ENCODE assay signal across 8 cellular contexts in genomic region chr11:6319879-6320410, GRCh38. TPM values are rescaled to one million over a fixed set of nuclear protein-coding genes. Genes with fewer than 3 reads are reported as not detected.
DNase-seq lines count a peak whose midpoint lies in the region; ATAC-seq and TF ChIP-seq lines count a peak whose summit lies in the region.

No MANE protein-coding gene starts in this region.

- H3K27ac Mint-ChIP-seq in Calu3 (ENCODE audit: unreplicated experiment): peak overlapping the region; percentile 93

- CTCF ChIA-PET in Calu3 (lab: Charles Lee): interaction anchor here (0.9 to 1.5 kb wide), 4 partner anchors 21 to 69 kb away, joined by 3 to 6 read pairs (median 4); no protein-coding TSS in a partner anchor

- intact Hi-C loops in Calu3 (cut with micrococcal nuclease; ENCODE audit: unreplicated experiment): loop anchor here (2.0 to 5.0 kb wide), 2 partner anchors 32 to 85 kb away; partner anchors contain the start of gene FHIP1B

- H3K9me3 Mint-ChIP-seq in Calu3 (ENCODE audit: low read depth, unreplicated experiment): no peaks in the 10 kb centered on the region

- no peaks in the 10 kb centered on the region for H3K27me3 Mint-ChIP-seq in Calu3 (ENCODE audit: unreplicated experiment)

- ATAC-seq in GM21447 (IDR thresholded peaks at IDR 0.05; ENCODE audit: unreplicated experiment): peak; percentile 45

- no TSS peak for BruUV-seq in Calu3 (replicated peaks; lab: Mats Ljungman, UMichigan)

- peak overlapping the region; percentile 82 for H3K27ac ChIP-seq in caudate nucleus (ENCODE audit: low read depth, low read length)

- H3K36me3 Mint-ChIP-seq in Calu3 (ENCODE audit: insufficient read depth, unreplicated experiment): peaks cover 37% of the 10 kb centered on the region

- DNase-seq in Calu3: peak; percentile 83
- peak; percentile 55 for DNase-seq in NCI-H460 (ENCODE audit: extremely low read depth, low read depth)
- DNase-seq in caudate nucleus (lab: John Stamatoyannopoulos, UW): peak in 6 of 61 donors; percentile 9 to 82 (median 13)
- peak; percentile 98 for DNase-seq in islet precursor cell
- DNase-seq in stimulated activated CD4-positive, alpha-beta T cell treated with anti-CD3 and anti-CD28 coated beads, Interleukin-4, amount 100 ng/mL, for 24 hours: peak; percentile 32
- DNase-seq in NAMALWA (ENCODE audit: low spot score): no peak
- DNase-seq in NCI-H524 (lab: John Stamatoyannopoulos, UW): no peak

- H3K4me1 Mint-ChIP-seq in Calu3 (ENCODE audit: low read depth, unreplicated experiment): peaks cover 36% of the 10 kb centered on the region

- no peak for TF ChIP-seq CTCF in Calu3 (IDR thresholded peaks at IDR 0.05; ENCODE audit: unreplicated experiment)

- H3K4me3 Mint-ChIP-seq in Calu3 (ENCODE audit: low read depth, unreplicated experiment): peak overlapping the region; percentile 80

RNA-seq across cellular contexts. Expression of gene CAVIN3, which starts 0.4 kb away (rescaled TPM):
- total RNA-seq in Calu3 (2022): 19.5 and 26.4 TPM in 2 replicates
- 8.9 and 9.8 TPM in 2 replicates for total RNA-seq in NCI-H460 (2014; rRNA removed; shearing (Covaris generic))
- polyA plus RNA-seq in NCI-H460 (2014; cell fraction: nucleus; rRNA removed): 24.1 and 30.6 TPM in 2 replicates

Comparison
In these comparisons a context has a peak if more than half of its experiments do, and no peak if none do; other contexts are left out.
1. DNase-seq: peak in Calu3 (single experiment), NCI-H460 (single experiment), islet precursor cell (single experiment) and stimulated activated CD4-positive, alpha-beta T cell treated with anti-CD3 and anti-CD28 coated beads, Interleukin-4, amount 100 ng/mL, for 24 hours (single experiment); none in NAMALWA (single experiment) and NCI-H524 (0 of 2).